ENCODE assay signal across 27 cellular contexts in genomic region chr9:129704797-129705196, GRCh38. TPM values are rescaled to one million over a fixed set of nuclear protein-coding genes. Genes with fewer than 3 reads are reported as not detected.
"Had no signal": no experiment of that assay in that cellular context is flagged by ENCODE, and none has a peak within 500 bp of the region (broad histone marks: within the 10 kb centered on the region; RNA-seq: fewer than 3 reads in every experiment).

No MANE protein-coding gene starts in this region.

- H3K4me2 ChIP-seq: neural progenitor cell had no signal

- H3K36me3 ChIP-seq: brain microvascular endothelial cell, left ventricle myocardium inferior, neural progenitor cell, prostate gland, transverse colon, WERI-Rb-1 had no signal

- H3K27me3 ChIP-seq: brain microvascular endothelial cell, neural progenitor cell had no signal

- H3K9ac ChIP-seq: neural progenitor cell had no signal

- DNase-seq: activated CD4-positive, alpha-beta T cell treated with anti-CD3 and anti-CD28 coated beads, Interleukin-2, amount 10 ng/mL, durations not matched to agents 7 days and 5 days; activated CD4-positive, CD25-positive, alpha-beta regulatory T cell treated with anti-CD3 and anti-CD28 coated beads, Interleukin-2, amount 50 U/mL, for 72 hours; activated CD8-positive, alpha-beta memory T cell treated with anti-CD3 and anti-CD28 coated beads, Interleukin-2, amount 10 ng/mL, durations not matched to agents 7 days and 5 days; activated CD8-positive, alpha-beta T cell treated with anti-CD3 and anti-CD28 coated beads for 36 hours; activated gamma-delta T cell; activated naive CD4-positive, alpha-beta T cell treated with anti-CD3 and anti-CD28 coated beads, Interleukin-2, amount 50 U/mL, for 16 hours; activated naive CD8-positive, alpha-beta T cell treated with anti-CD3 and anti-CD28 coated beads, Interleukin-2, amount 50 U/mL, for 24 hours; activated T-cell treated with anti-CD3 and anti-CD28 coated beads for 4 hours; anterior cingulate cortex; brain microvascular endothelial cell; caudate nucleus; dermis blood vessel endothelial cell; effector CD8-positive, alpha-beta T cell; erythroblast; foreskin melanocyte; glutamatergic neuron; hippocampal formation; kidney glomerular epithelial cell; left ventricle myocardium inferior; naive thymus-derived CD8-positive, alpha-beta T cell; stimulated activated CD4-positive, alpha-beta T cell treated with anti-CD3 and anti-CD28 coated beads, Interleukin-4, amount 100 ng/mL, for 24 hours; stimulated activated naive CD8-positive, alpha-beta T cell treated with anti-CD3 and anti-CD28 coated beads, Interleukin-15, Interleukin-2, amounts not matched to agents 100 U/mL and 50 U/mL, for 24 hours; substantia nigra; transverse colon; WERI-Rb-1 had no signal

- H3K4me1 ChIP-seq: prostate gland had no signal

- ATAC-seq: activated CD8-positive, alpha-beta memory T cell treated with anti-CD3 and anti-CD28 coated beads, Interleukin-2, amount 10 ng/mL, durations not matched to agents 7 days and 5 days; activated CD8-positive, alpha-beta T cell treated with anti-CD3 and anti-CD28 coated beads for 36 hours; activated naive CD8-positive, alpha-beta T cell treated with anti-CD3 and anti-CD28 coated beads, Interleukin-2, amount 50 U/mL, for 24 hours; naive thymus-derived CD8-positive, alpha-beta T cell; stimulated activated naive CD8-positive, alpha-beta T cell treated with anti-CD3 and anti-CD28 coated beads, Interleukin-15, Interleukin-2, amounts not matched to agents 100 U/mL and 50 U/mL, for 24 hours had no signal

- H3K4me3 ChIP-seq: left ventricle myocardium inferior, neural progenitor cell, prostate gland, transverse colon had no signal

- H2AFZ ChIP-seq: neural progenitor cell had no signal

- H3K27ac ChIP-seq: brain microvascular endothelial cell, left ventricle myocardium inferior, neural progenitor cell, transverse colon, WERI-Rb-1 had no signal

- H3K9me3 ChIP-seq: left ventricle myocardium inferior, prostate gland, transverse colon had no signal

RNA-seq across cellular contexts. Expression of gene PRRX2, which starts 39.4 kb away (rescaled TPM):
- total RNA-seq: naive thymus-derived CD8-positive, alpha-beta T cell had no signal
- polyA plus RNA-seq: naive thymus-derived CD8-positive, alpha-beta T cell had no signal

RNA-seq across cellular contexts. Expression of gene PTGES, which starts 48.0 kb away (rescaled TPM):
- total RNA-seq: activated CD4-positive, alpha-beta T cell treated with anti-CD3 and anti-CD28 coated beads, Interleukin-2, amount 10 ng/mL, durations not matched to agents 7 days and 5 days; activated CD8-positive, alpha-beta memory T cell treated with anti-CD3 and anti-CD28 coated beads, Interleukin-2, amount 10 ng/mL, durations not matched to agents 7 days and 5 days; naive thymus-derived CD8-positive, alpha-beta T cell had no signal
